ENCODE assay signal across 17 cellular contexts in the genomic region with DNA sequence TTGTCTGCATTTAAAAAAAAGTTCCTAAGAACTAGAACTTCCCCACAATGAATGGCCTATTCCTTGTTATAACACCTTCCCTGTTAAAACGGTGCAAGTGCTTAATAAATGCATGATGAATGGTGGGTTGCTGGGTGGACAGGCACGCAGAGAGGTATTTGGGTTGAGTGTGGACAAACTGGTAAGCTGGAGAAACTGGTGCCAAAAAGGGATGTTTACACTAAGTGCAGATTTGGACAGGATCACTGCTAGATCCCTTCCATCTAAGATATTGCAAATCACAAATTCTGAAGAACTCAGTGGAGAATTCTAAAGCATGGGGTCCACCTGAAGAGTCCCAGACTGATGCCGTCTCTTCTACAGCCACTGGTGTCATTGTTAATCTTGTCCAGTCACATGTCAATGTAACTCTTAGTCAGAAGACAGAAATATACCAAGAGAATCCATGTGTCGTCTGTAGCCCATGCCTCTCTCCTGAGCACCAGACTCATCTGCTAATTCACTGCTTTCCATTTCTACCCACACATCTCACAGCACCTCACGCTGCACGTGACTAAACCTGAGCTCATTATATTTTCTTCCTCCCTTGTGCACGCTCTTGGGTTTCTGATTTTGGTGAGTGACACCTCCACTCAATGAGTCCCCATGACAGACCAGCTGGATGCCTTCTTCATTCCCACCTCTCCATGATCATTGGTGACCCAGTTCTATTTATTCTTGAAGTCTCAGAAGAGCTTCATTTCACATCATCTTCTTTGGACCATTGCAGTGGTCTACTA.
A peak's percentile ranks its signal among the peaks of the same experiment; 100 is the strongest.
DNase-seq lines count a peak whose midpoint lies in the region; ATAC-seq, FAIRE-seq and TF ChIP-seq lines count a peak whose summit lies in the region.
"Had no signal": no experiment of that assay in that cellular context is flagged by ENCODE, and none has a peak within 500 bp of the region (broad histone marks: within the 10 kb centered on the region; RNA-seq: fewer than 3 reads in every experiment).

No MANE protein-coding gene starts in this region.

- no peak for FAIRE-seq in bronchial epithelial cell (lab: Jason Lieb, UNC)
- FAIRE-seq: G401.6, GM19239, H1 had no signal

- no peak overlapping the region for H3K4me3 Mint-ChIP-seq in activated T-cell treated with anti-CD3 and anti-CD28 coated beads, Interleukin-2, amount 50 U/mL, for 24 hours
- H3K4me3 Mint-ChIP-seq: CD8-positive, alpha-beta memory T cell had no signal

- no peaks in the 10 kb centered on the region for H3K9me3 ChIP-seq in left ventricle myocardium inferior (replicated peaks)

- intact Hi-C loops in left ventricle myocardium inferior (cut with micrococcal nuclease) (loop anchor here (10.0 kb wide), 1 partner anchor 361 kb away; no protein-coding TSS in a partner anchor), left ventricle myocardium superior (cut with micrococcal nuclease) (loop anchor here (5.0 kb wide), 2 partner anchors 57 to 332 kb away; no protein-coding TSS in a partner anchor)

- peaks cover 46% of the 10 kb centered on the region for H3K4me1 ChIP-seq in left ventricle myocardium inferior
- H3K4me1 ChIP-seq in foreskin keratinocyte, result peaks cover 60% of the 10 kb centered on the region

- H3K27ac ChIP-seq in left ventricle myocardium inferior (replicated peaks), result peak overlapping the region; percentile 4
- peak overlapping the region; percentile 71 for H3K27ac ChIP-seq in foreskin keratinocyte
- H3K27ac ChIP-seq: C4-2B had no signal

- no peaks in the 10 kb centered on the region for H3K9me3 Mint-ChIP-seq in activated T-cell treated with anti-CD3 and anti-CD28 coated beads, Interleukin-2, amount 50 U/mL, for 24 hours

- no peak overlapping the region for H3K4me3 ChIP-seq in left ventricle myocardium inferior
- no peak overlapping the region for H3K4me3 ChIP-seq in bronchial epithelial cell (ENCODE audit: low read depth, low read length)
- H3K4me3 ChIP-seq: K562 had no signal

- no peak overlapping the region for H3K27ac Mint-ChIP-seq in activated T-cell treated with anti-CD3 and anti-CD28 coated beads, Interleukin-2, amount 50 U/mL, for 24 hours
- H3K27ac Mint-ChIP-seq: CD8-positive, alpha-beta memory T cell had no signal

- peaks cover 20% of the 10 kb centered on the region for H3K27me3 Mint-ChIP-seq in activated T-cell treated with anti-CD3 and anti-CD28 coated beads, Interleukin-2, amount 50 U/mL, for 24 hours

- H3K4me1 Mint-ChIP-seq in activated T-cell treated with anti-CD3 and anti-CD28 coated beads, Interleukin-2, amount 50 U/mL, for 24 hours (ENCODE audit: low read depth), result no peaks in the 10 kb centered on the region
- H3K4me1 Mint-ChIP-seq: CD8-positive, alpha-beta memory T cell had no signal

- H3K36me3 ChIP-seq in left ventricle myocardium inferior (no peaks in the 10 kb centered on the region), bronchial epithelial cell (ENCODE audit: control insufficient read depth, insufficient read depth, low read length) (no peaks in the 10 kb centered on the region)

- no peak for DNase-seq in left ventricle myocardium inferior
- DNase-seq in left ventricle myocardium superior, result no peak
- peak; percentile 59 for DNase-seq in bronchial epithelial cell (ENCODE audit: low read depth)
- DNase-seq in foreskin keratinocyte, result peak; percentile 52 to 59
- DNase-seq in myocyte (ENCODE audit: low read depth), result peak; percentile 23
- no peak for DNase-seq in NCI-H146 (lab: John Stamatoyannopoulos, UW)
- no peak for DNase-seq in MV-4-11 (lab: John Stamatoyannopoulos, UW)
- DNase-seq in activated T-cell treated with anti-CD3 and anti-CD28 coated beads, Interleukin-2, amount 50 U/mL, for 24 hours, result no peak
- DNase-seq: 8988T, DMS153, NCI-H2029 treated with DMSO at 0.1 percent for 48 hours had no signal

- no peak for TF ChIP-seq CTCF in left ventricle myocardium inferior (IDR thresholded peaks at IDR 0.05; ENCODE audit: borderline replicate concordance)
- no peak for TF ChIP-seq CTCF in bronchial epithelial cell (IDR thresholded peaks at IDR 0.05; ENCODE audit: insufficient read depth, low read length, severe bottlenecking)
- no peak for TF ChIP-seq CTCF in foreskin keratinocyte (conservative IDR thresholded peaks at IDR 0.05)

- ATAC-seq in left ventricle myocardium superior, result no peak
- ATAC-seq in foreskin keratinocyte, result peak; percentile 1

- H3K36me3 Mint-ChIP-seq in activated T-cell treated with anti-CD3 and anti-CD28 coated beads, Interleukin-2, amount 50 U/mL, for 24 hours (ENCODE audit: low read depth), result no peaks in the 10 kb centered on the region
- H3K36me3 Mint-ChIP-seq: CD8-positive, alpha-beta memory T cell had no signal

- H3K27me3 ChIP-seq in left ventricle myocardium inferior (ENCODE audit: low read depth), result no peaks in the 10 kb centered on the region
- H3K27me3 ChIP-seq in bronchial epithelial cell (ENCODE audit: control insufficient read depth, insufficient read depth, low read length), result no peaks in the 10 kb centered on the region
- no peaks in the 10 kb centered on the region for H3K27me3 ChIP-seq in foreskin keratinocyte

Comparison
In these comparisons a context has a peak if more than half of its experiments do, and no peak if none do; other contexts are left out.
1. DNase-seq: peak in bronchial epithelial cell (single experiment), foreskin keratinocyte (2 of 2) and myocyte (single experiment); none in left ventricle myocardium inferior (single experiment), left ventricle myocardium superior (single experiment), NCI-H146 (single experiment), MV-4-11 (single experiment) and activated T-cell treated with anti-CD3 and anti-CD28 coated beads, Interleukin-2, amount 50 U/mL, for 24 hours (single experiment).